ENCODE assay signal across 1 cellular context in genomic region chr5:194102-194501, GRCh38.
TF ChIP-seq lines count a peak whose summit lies in the region.

No MANE protein-coding gene starts in this region.

TF ChIP-seq in K562, 482 proteins besides CTCF, POLR2A, EP300 and RAD21:
- TF ChIP-seq, protein P1, sequence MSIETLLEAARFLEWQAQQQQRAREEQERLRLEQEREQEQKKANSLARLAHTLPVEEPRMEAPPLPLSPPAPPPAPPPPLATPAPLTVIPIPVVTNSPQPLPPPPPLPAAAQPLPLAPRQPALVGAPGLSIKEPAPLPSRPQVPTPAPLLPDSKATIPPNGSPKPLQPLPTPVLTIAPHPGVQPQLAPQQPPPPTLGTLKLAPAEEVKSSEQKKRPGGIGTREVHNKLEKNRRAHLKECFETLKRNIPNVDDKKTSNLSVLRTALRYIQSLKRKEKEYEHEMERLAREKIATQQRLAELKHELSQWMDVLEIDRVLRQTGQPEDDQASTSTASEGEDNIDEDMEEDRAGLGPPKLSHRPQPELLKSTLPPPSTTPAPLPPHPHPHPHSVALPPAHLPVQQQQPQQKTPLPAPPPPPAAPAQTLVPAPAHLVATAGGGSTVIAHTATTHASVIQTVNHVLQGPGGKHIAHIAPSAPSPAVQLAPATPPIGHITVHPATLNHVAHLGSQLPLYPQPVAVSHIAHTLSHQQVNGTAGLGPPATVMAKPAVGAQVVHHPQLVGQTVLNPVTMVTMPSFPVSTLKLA (conservative IDR thresholded peaks at IDR 0.05): 0 out of 4 replicates have a peak, but pooled peaks of 1 of the 2 experiments have one; percentile 23
- no peak for TF ChIP-seq FOSL1 (tag; conservative IDR thresholded peaks at IDR 0.05)
